27 cellular contexts compared by ENCODE assay signal in genomic region chr11:134380785-134381184, GRCh38. TPM values are rescaled to one million over a fixed set of nuclear protein-coding genes. Genes with fewer than 3 reads are reported as not detected.
"Had no signal": no experiment of that assay in that cellular context is flagged by ENCODE, and none has a peak within 500 bp of the region (broad histone marks: within the 10 kb centered on the region; RNA-seq: fewer than 3 reads in every experiment).

No MANE protein-coding gene starts in this region.

- DNase-seq: activated CD4-positive, alpha-beta memory T cell treated with anti-CD3 and anti-CD28 coated beads, Interleukin-2, amount 10 ng/mL, durations not matched to agents 7 days and 5 days; activated CD4-positive, alpha-beta T cell treated with anti-CD3 and anti-CD28 coated beads, Interleukin-2, amount 50 U/mL, for 1 hour; activated CD4-positive, CD25-positive, alpha-beta regulatory T cell; activated gamma-delta T cell; activated naive CD4-positive, alpha-beta T cell treated with anti-CD3 and anti-CD28 coated beads for 36 hours; activated naive CD8-positive, alpha-beta T cell treated with anti-CD3 and anti-CD28 coated beads for 36 hours; activated T-cell treated with anti-CD3 and anti-CD28 coated beads for 4 hours; activated T-cell treated with anti-CD3 and anti-CD28 coated beads, Interleukin-2, amount 50 U/mL, for 48 hours; caudate nucleus; colonic mucosa; NCI-H1105 treated with DMSO at 0.1 percent for 48 hours; NCI-H1436 treated with DMSO at 0.1 percent for 48 hours; NCI-H187; NCI-H2081; NCI-H2171; NCI-H2227 treated with DMSO at 0.1 percent for 48 hours; NCI-H446 treated with DMSO at 0.1 percent for 48 hours; NCI-H524 treated with DMSO at 0.1 percent for 48 hours; NCI-H748 treated with DMSO at 0.1 percent for 48 hours; Peyer's patch; SHP77 treated with DMSO at 0.1 percent for 48 hours; T-cell had no signal

- ATAC-seq: activated T-helper 17 cell treated with anti-CD3 and anti-CD28 coated beads, Interleukin-2, amount 50 U/mL, for 72 hours; T-cell had no signal

- H3K36me3 ChIP-seq: colonic mucosa, Peyer's patch had no signal

- H3K4me1 ChIP-seq: colonic mucosa, Peyer's patch had no signal

- H3K27ac ChIP-seq: colonic mucosa, KMS-11, Peyer's patch, VCaP had no signal

- H3K27me3 ChIP-seq: colonic mucosa, Peyer's patch had no signal

- H3K9me3 ChIP-seq: colonic mucosa, Peyer's patch had no signal

- H3K4me3 ChIP-seq: colonic mucosa, Peyer's patch had no signal

RNA-seq across cellular contexts. Expression of gene B3GAT1, which starts 31.3 kb away (rescaled TPM):
- total RNA-seq: MCF 10A, OCI-LY7 had no signal

RNA-seq across cellular contexts. Expression of gene GLB1L2, which starts 49.0 kb away (rescaled TPM):
- total RNA-seq: OCI-LY7 had no signal
